ENCODE assay signal across 1 cellular context in genomic region chr20:58651823-58652605, GRCh38.
TF ChIP-seq lines count a peak whose summit lies in the region.

No MANE protein-coding gene starts in this region.

TF ChIP-seq in HepG2, 621 proteins besides CTCF, POLR2A, EP300 and RAD21 (continued from another document and continues in another):
- TF ChIP-seq CSRNP1 (CRISPR knock-in tag; IDR thresholded peaks at IDR 0.05) (0 out of 2 replicates have a peak, but pooled peaks have one; percentile 61), FOXP4 (CRISPR knock-in tag; IDR thresholded peaks at IDR 0.05) (peak; percentile 9; the same call in 1 of the 2 replicates), CEBPG (CRISPR knock-in tag; IDR thresholded peaks at IDR 0.05) (no peak), ZFP37 (CRISPR knock-in tag; IDR thresholded peaks at IDR 0.05; ENCODE audit: borderline replicate concordance) (peak; percentile 54; the same call in 1 of the 2 replicates), ZNF792 (CRISPR knock-in tag; IDR thresholded peaks at IDR 0.05) (peak; percentile 50; the same call in 1 of the 2 replicates), KLF15 (CRISPR knock-in tag; IDR thresholded peaks at IDR 0.05; ENCODE audit: borderline replicate concordance) (no peak), ARID5B (CRISPR knock-in tag; IDR thresholded peaks at IDR 0.05) (peak; percentile 36), FOXC1 (CRISPR knock-in tag; IDR thresholded peaks at IDR 0.05; ENCODE audit: borderline replicate concordance) (no peak; the same call in 1 of the 2 replicates), ZNF839 (CRISPR knock-in tag; IDR thresholded peaks at IDR 0.05; ENCODE audit: borderline replicate concordance) (no peak), MYNN (CRISPR knock-in tag; IDR thresholded peaks at IDR 0.05; ENCODE audit: low read depth) (no peak), STAG1 (CRISPR knock-in tag; IDR thresholded peaks at IDR 0.05) (no peak), HBP1 (CRISPR knock-in tag; IDR thresholded peaks at IDR 0.05; ENCODE audit: low read depth) (peak; percentile 40; the same call in 1 of the 2 replicates), HNRNPL (IDR thresholded peaks at IDR 0.05; ENCODE audit: low read depth, low read length) (0 out of 2 replicates have a peak, but pooled peaks have one; percentile 55), HIVEP1 (CRISPR knock-in tag; IDR thresholded peaks at IDR 0.05) (no peak), ZNF740 (CRISPR knock-in tag; IDR thresholded peaks at IDR 0.05) (peak; percentile 96), TCF12 (IDR thresholded peaks at IDR 0.05) (no peak), TCF12 (CRISPR knock-in tag; IDR thresholded peaks at IDR 0.05) (no peak), KDM4B (CRISPR knock-in tag; IDR thresholded peaks at IDR 0.05) (peak; percentile 33; the same call in 1 of the 2 replicates), ADNP (CRISPR knock-in tag; IDR thresholded peaks at IDR 0.05) (no peak), GPN1 (CRISPR knock-in tag; IDR thresholded peaks at IDR 0.05; ENCODE audit: borderline replicate concordance) (no peak), HMGXB4 (CRISPR knock-in tag; IDR thresholded peaks at IDR 0.05; ENCODE audit: borderline replicate concordance in 1 of 2, low read depth in 1 of 2) (no peak), GABPB1 (CRISPR knock-in tag; IDR thresholded peaks at IDR 0.05) (peak; percentile 81), CREB1 (IDR thresholded peaks at IDR 0.05) (peak; percentile 14; the same call in 1 of the 2 replicates), CREB1 (CRISPR knock-in tag; IDR thresholded peaks at IDR 0.05) (peak; percentile 65), ZSCAN30 (CRISPR knock-in tag; IDR thresholded peaks at IDR 0.05) (0 out of 2 replicates have a peak, but pooled peaks have one; percentile 11), ZGPAT (CRISPR knock-in tag; IDR thresholded peaks at IDR 0.05) (no peak), ZNF484 (CRISPR knock-in tag; IDR thresholded peaks at IDR 0.05; ENCODE audit: borderline replicate concordance, low read depth) (no peak), ZNF441 (CRISPR knock-in tag; IDR thresholded peaks at IDR 0.05; ENCODE audit: borderline replicate concordance) (0 out of 2 replicates have a peak, but pooled peaks have one; percentile 23), MBNL3 (CRISPR knock-in tag; conservative IDR thresholded peaks at IDR 0.05) (no peak), IRF2 (CRISPR knock-in tag; IDR thresholded peaks at IDR 0.05) (0 out of 2 replicates have a peak, but pooled peaks have one; percentile 7), ZNF407 (CRISPR knock-in tag; IDR thresholded peaks at IDR 0.05; ENCODE audit: not compliant biosample characterization) (peak; percentile 51), GABPA (IDR thresholded peaks at IDR 0.05; ENCODE audit: low read depth, low read length) (peak; percentile 34), GABPA (CRISPR knock-in tag; IDR thresholded peaks at IDR 0.05; ENCODE audit: low read depth) (peak; percentile 79), THAP11 (CRISPR knock-in tag; IDR thresholded peaks at IDR 0.05) (0 out of 2 replicates have a peak, but pooled peaks have one; percentile 15), ZNF563 (CRISPR knock-in tag; IDR thresholded peaks at IDR 0.05) (peak; percentile 27; the same call in 1 of the 2 replicates), SIX4 (CRISPR knock-in tag; IDR thresholded peaks at IDR 0.05) (no peak), HCFC1 (IDR thresholded peaks at IDR 0.05; ENCODE audit: low read depth, low read length) (0 out of 2 replicates have a peak, but pooled peaks have one; percentile 10), NR1H2 (CRISPR knock-in tag; IDR thresholded peaks at IDR 0.05; ENCODE audit: borderline replicate concordance, low read depth) (0 out of 2 replicates have a peak, but pooled peaks have one; percentile 37), ZBTB7A (CRISPR knock-in tag; IDR thresholded peaks at IDR 0.05) (0 out of 2 replicates have a peak, but pooled peaks have one; percentile 25), NFE2 (CRISPR knock-in tag; IDR thresholded peaks at IDR 0.05) (no peak), SAP130 (CRISPR knock-in tag; IDR thresholded peaks at IDR 0.05; ENCODE audit: low read depth) (peak; percentile 74)
